ENCODE assay signal across 8 cellular contexts in genomic region chr9:127523312-127523851, GRCh38.
DNase-seq lines count a peak whose midpoint lies in the region; ATAC-seq and TF ChIP-seq lines count a peak whose summit lies in the region.

No MANE protein-coding gene starts in this region.

- H3K4me2 ChIP-seq in hepatocyte, result no peak overlapping the region

- TF ChIP-seq POLR2A in GM18505 (IDR thresholded peaks at IDR 0.05; ENCODE audit: borderline replicate concordance, extremely low read depth, insufficient read depth, insufficient read length), result no peak

- intact Hi-C loops in activated CD4-positive, alpha-beta T cell treated with anti-CD3 and anti-CD28 coated beads, Interleukin-2, amount 10 ng/mL, durations not matched to agents 24 days and 14 days (cut with micrococcal nuclease), result no loop called here
- intact Hi-C loops in sciatic nerve (cut with DNase I), result no loop called here

- H3K27me3 ChIP-seq in hepatocyte, result no peaks in the 10 kb centered on the region

- H3K9me2 ChIP-seq in hepatocyte (replicated peaks; ENCODE audit: insufficient read depth), result no peaks in the 10 kb centered on the region

- peak; percentile 68 for DNase-seq in activated CD4-positive, alpha-beta T cell treated with anti-CD3 and anti-CD28 coated beads, Interleukin-2, amount 10 ng/mL, durations not matched to agents 24 days and 14 days
- DNase-seq in hepatocyte (ENCODE audit: low spot score) (no peak), NCI-H446 (lab: John Stamatoyannopoulos, UW) (no peak), sciatic nerve (ENCODE audit: low spot score) (no peak)

- 94% methylated on average over 9 of the region's 9 CpGs for whole genome bisulfite sequencing in hepatocyte (ENCODE audit: low lambda C conversion rate, missing lambda C conversion rate)

- no peak overlapping the region for H3K4me3 Mint-ChIP-seq in activated CD4-positive, alpha-beta T cell treated with anti-CD3 and anti-CD28 coated beads, Interleukin-2, amount 10 ng/mL, durations not matched to agents 24 days and 14 days

- no peak overlapping the region for H3K27ac Mint-ChIP-seq in activated CD4-positive, alpha-beta T cell treated with anti-CD3 and anti-CD28 coated beads, Interleukin-2, amount 10 ng/mL, durations not matched to agents 24 days and 14 days

- H3K36me3 ChIP-seq in hepatocyte (replicated peaks; ENCODE audit: insufficient read depth, low read depth), result peaks cover 6% of the 10 kb centered on the region

- H3K4me1 Mint-ChIP-seq in activated CD4-positive, alpha-beta T cell treated with anti-CD3 and anti-CD28 coated beads, Interleukin-2, amount 10 ng/mL, durations not matched to agents 24 days and 14 days, result peaks cover 12% of the 10 kb centered on the region

- H3K4me3 ChIP-seq in GM12875 (ENCODE audit: low read depth, low read length) (no peak overlapping the region), hepatocyte (no peak overlapping the region)

- no peaks in the 10 kb centered on the region for H3K27me3 Mint-ChIP-seq in activated CD4-positive, alpha-beta T cell treated with anti-CD3 and anti-CD28 coated beads, Interleukin-2, amount 10 ng/mL, durations not matched to agents 24 days and 14 days

- peaks cover 14% of the 10 kb centered on the region for H3K9me3 Mint-ChIP-seq in activated CD4-positive, alpha-beta T cell treated with anti-CD3 and anti-CD28 coated beads, Interleukin-2, amount 10 ng/mL, durations not matched to agents 24 days and 14 days

- peaks cover 14% of the 10 kb centered on the region for H3K4me1 ChIP-seq in hepatocyte (ENCODE audit: insufficient read depth)

- H3K27ac ChIP-seq in 22Rv1 (no peak overlapping the region), hepatocyte (no peak overlapping the region)

- peaks cover 3% of the 10 kb centered on the region for H3K9me3 ChIP-seq in hepatocyte (ENCODE audit: low read depth)

- no peaks in the 10 kb centered on the region for H4K20me1 ChIP-seq in hepatocyte (ENCODE audit: insufficient read depth, poor library complexity, severe bottlenecking)

- peaks cover 56% of the 10 kb centered on the region for H3K36me3 Mint-ChIP-seq in activated CD4-positive, alpha-beta T cell treated with anti-CD3 and anti-CD28 coated beads, Interleukin-2, amount 10 ng/mL, durations not matched to agents 24 days and 14 days (ENCODE audit: low read depth)

- TF ChIP-seq CTCF in 22Rv1 (IDR thresholded peaks at IDR 0.05) (peak; percentile 66), GM12875 (IDR thresholded peaks at IDR 0.05; ENCODE audit: borderline replicate concordance, insufficient read depth, low read depth, low read length) (peak; percentile 48; the same call in 1 of the 2 replicates), hepatocyte (IDR thresholded peaks at IDR 0.05; ENCODE audit: poor library complexity) (peak; percentile 34)

- H3K79me2 ChIP-seq in hepatocyte, result no peaks in the 10 kb centered on the region

- H2AFZ ChIP-seq in hepatocyte, result no peak overlapping the region

- ATAC-seq in HG03469 (IDR thresholded peaks at IDR 0.05; ENCODE audit: unreplicated experiment) (no peak), GM18505 (IDR thresholded peaks at IDR 0.05; ENCODE audit: unreplicated experiment) (no peak), sciatic nerve (no peak)
